In the genomic region with DNA sequence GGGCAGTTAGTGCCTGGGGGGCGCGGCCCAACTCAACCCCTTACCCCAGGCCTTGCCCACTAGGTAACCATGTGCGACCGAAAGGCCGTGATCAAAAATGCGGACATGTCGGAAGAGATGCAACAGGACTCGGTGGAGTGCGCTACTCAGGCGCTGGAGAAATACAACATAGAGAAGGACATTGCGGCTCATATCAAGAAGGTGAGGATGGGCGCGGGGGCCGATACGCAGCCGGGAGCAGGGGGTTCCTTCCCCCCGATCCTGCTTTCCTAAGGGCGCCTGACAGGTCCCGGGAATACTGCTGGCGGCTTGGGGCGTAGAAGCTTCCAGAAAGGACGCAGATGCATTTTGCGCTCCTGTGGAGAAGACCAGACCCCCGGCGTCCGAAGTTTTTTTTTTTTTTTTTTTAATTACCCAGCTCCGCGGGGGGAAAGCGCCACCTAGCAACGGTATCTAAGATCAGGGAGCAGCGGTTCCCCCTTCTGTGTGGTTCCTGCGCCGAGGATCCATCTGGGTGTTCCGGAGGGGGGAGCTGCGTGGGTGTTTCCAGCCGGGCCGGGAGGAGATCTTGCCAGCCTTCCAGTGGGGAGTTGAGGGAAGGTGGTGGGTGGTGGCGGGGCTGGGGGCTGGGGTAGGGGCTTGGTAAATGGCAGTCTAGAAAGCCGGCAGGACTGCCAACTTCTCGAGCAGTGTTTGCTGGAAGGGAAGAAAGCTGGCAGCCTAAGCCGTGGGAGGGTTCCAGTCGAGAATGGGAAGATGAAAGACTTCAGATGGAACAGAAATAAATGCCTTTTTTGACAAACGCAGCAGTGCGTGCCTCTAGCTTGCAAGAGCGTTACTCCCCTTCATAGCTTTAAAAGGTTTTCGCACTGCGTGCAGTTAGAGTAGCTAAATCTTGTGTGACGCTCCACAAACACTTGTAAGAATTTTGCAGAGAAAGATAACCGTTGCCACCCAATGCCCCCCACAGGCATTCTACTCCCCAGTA, we compare ENCODE assay signal across 8 cellular contexts. TPM values are rescaled to one million over a fixed set of nuclear protein-coding genes. Genes with fewer than 3 reads are reported as not detected.
A peak's percentile ranks its signal among the peaks of the same experiment; 100 is the strongest.
DNase-seq lines count a peak whose midpoint lies in the region.

No MANE protein-coding gene starts in this region.

- peaks cover 6% of the 10 kb centered on the region for H3K36me3 ChIP-seq in H7 (replicated peaks; ENCODE audit: control insufficient read depth, insufficient read depth, low read length)
- H3K36me3 ChIP-seq in ectodermal cell (ENCODE audit: control insufficient read depth, insufficient read depth, low read length), result peaks cover 9% of the 10 kb centered on the region

- peak overlapping the region; percentile 90 for H3K4me3 ChIP-seq in H7 (ENCODE audit: insufficient read depth, low read depth, low read length)
- H3K4me3 ChIP-seq in ectodermal cell (ENCODE audit: insufficient read depth, low read depth, low read length), result peak overlapping the region; percentile 94

- CTCF ChIA-PET in activated CD4-positive, alpha-beta memory T cell treated with anti-CD3 and anti-CD28 coated beads for 36 hours (lab: Charles Lee), result interaction anchor here (0.6 to 1.6 kb wide), 12 partner anchors 8 to 946 kb away, joined by 3 to 11 read pairs (median 3); a partner anchor contains a TSS

- POLR2A ChIA-PET in activated CD4-positive, alpha-beta memory T cell treated with anti-CD3 and anti-CD28 coated beads for 36 hours (lab: Charles Lee), result interaction anchor here (0.5 to 2.3 kb wide), 9 partner anchors 13 to 214 kb away, joined by 3 to 13 read pairs (median 3); a partner anchor contains a TSS

- no peaks in the 10 kb centered on the region for H3K27me3 Mint-ChIP-seq in activated CD4-positive, alpha-beta memory T cell treated with anti-CD3 and anti-CD28 coated beads for 36 hours

- peaks cover 2% of the 10 kb centered on the region for H3K4me1 ChIP-seq in ectodermal cell (ENCODE audit: control insufficient read depth, insufficient read depth, low read length)

- H3K27ac ChIP-seq in ectodermal cell (ENCODE audit: insufficient read depth, low read depth, low read length, poor library complexity, severe bottlenecking), result peak overlapping the region; percentile 83

- peaks cover 23% of the 10 kb centered on the region for H3K4me1 Mint-ChIP-seq in activated CD4-positive, alpha-beta memory T cell treated with anti-CD3 and anti-CD28 coated beads for 36 hours (ENCODE audit: low read depth)

- H3K9me3 ChIP-seq in ectodermal cell (ENCODE audit: control insufficient read depth, low read length), result no peaks in the 10 kb centered on the region

- peak overlapping the region; percentile 86 for H3K4me3 Mint-ChIP-seq in activated CD4-positive, alpha-beta memory T cell treated with anti-CD3 and anti-CD28 coated beads for 36 hours

- 1% methylated on average over 49 of the region's 49 CpGs for WGBS in ectodermal cell, 2 experiments

- H3K9me3 Mint-ChIP-seq in activated CD4-positive, alpha-beta memory T cell treated with anti-CD3 and anti-CD28 coated beads for 36 hours, result no peaks in the 10 kb centered on the region

- H3K27me3 ChIP-seq in H7 (ENCODE audit: control insufficient read depth, insufficient read depth, low read length), result no peaks in the 10 kb centered on the region
- no peaks in the 10 kb centered on the region for H3K27me3 ChIP-seq in ectodermal cell (ENCODE audit: control insufficient read depth, insufficient read depth, low read length, poor library complexity, severe bottlenecking)

- peak overlapping the region; percentile 80 for H3K27ac Mint-ChIP-seq in activated CD4-positive, alpha-beta memory T cell treated with anti-CD3 and anti-CD28 coated beads for 36 hours

- DNase-seq in EH (ENCODE audit: low read depth) (peak; percentile 63), H7 (peak; percentile 80), NCI-H146 treated with DMSO at 0.1 percent for 48 hours (lab: John Stamatoyannopoulos, UW; ENCODE audit: unreplicated experiment) (peak; percentile 12), lung microvascular endothelial cell (ENCODE audit: low read depth in 2 of 2) (peak; percentile 72 to 73), DMS153 treated with DMSO at 0.1 percent for 48 hours (lab: John Stamatoyannopoulos, UW; ENCODE audit: unreplicated experiment) (no peak)
- peak; percentile 60 for DNase-seq in activated CD4-positive, alpha-beta memory T cell treated with anti-CD3 and anti-CD28 coated beads for 36 hours
- peak; percentile 21 to 40 (median 37) for DNase-seq in stimulated activated CD4-positive, alpha-beta T cell treated with anti-CD3 and anti-CD28 coated beads, TNF-alpha, amount 100 ng/mL, for 24 hours (ENCODE audit: low read depth in 3 of 3)

- H3K36me3 Mint-ChIP-seq in activated CD4-positive, alpha-beta memory T cell treated with anti-CD3 and anti-CD28 coated beads for 36 hours, result peaks cover 21% of the 10 kb centered on the region

- intact Hi-C loops in activated CD4-positive, alpha-beta memory T cell treated with anti-CD3 and anti-CD28 coated beads for 36 hours (cut with micrococcal nuclease), result loop anchor here (1.0 to 2.0 kb wide), 4 partner anchors 27 to 244 kb away; a partner anchor contains a TSS

RNA-seq across cellular contexts. Expression of a gene that starts 0.7 kb away (rescaled TPM):
- total RNA-seq in H7 (2014; rRNA removed; shearing (Covaris generic)), result 215 and 313 TPM in 2 replicates
- total RNA-seq in activated CD4-positive, alpha-beta memory T cell treated with anti-CD3 and anti-CD28 coated beads for 36 hours, result 100 to 1,000 TPM; 176 to 184 TPM
- polyA plus RNA-seq in ectodermal cell (2013, experiment 1 of 4), result 387 TPM
- 351 TPM for polyA plus RNA-seq in ectodermal cell (2013, experiment 2 of 4)
- polyA plus RNA-seq in ectodermal cell (2013, experiment 3 of 4), result 434 TPM
- polyA plus RNA-seq in ectodermal cell (2013, experiment 4 of 4), result 466 TPM
- total RNA-seq in lung microvascular endothelial cell, result 189 and 344 TPM in 2 replicates

RNA-seq across cellular contexts. Expression of a gene that starts 27.1 kb away (rescaled TPM):
- total RNA-seq in H7 (2014; rRNA removed; shearing (Covaris generic)), result 203 and 212 TPM in 2 replicates
- 100 to 1,000 TPM; 218 to 221 TPM for total RNA-seq in activated CD4-positive, alpha-beta memory T cell treated with anti-CD3 and anti-CD28 coated beads for 36 hours
- polyA plus RNA-seq in ectodermal cell (2013, experiment 1 of 4), result 288 TPM
- polyA plus RNA-seq in ectodermal cell (2013, experiment 2 of 4), result 276 TPM
- 229 TPM for polyA plus RNA-seq in ectodermal cell (2013, experiment 3 of 4)
- polyA plus RNA-seq in ectodermal cell (2013, experiment 4 of 4), result 246 TPM
- 220 and 239 TPM in 2 replicates for total RNA-seq in lung microvascular endothelial cell

RNA-seq across cellular contexts. Expression of a gene that starts 32.3 kb away (rescaled TPM):
- 56.8 and 78.3 TPM in 2 replicates for total RNA-seq in H7 (2014; rRNA removed; shearing (Covaris generic))
- total RNA-seq in activated CD4-positive, alpha-beta memory T cell treated with anti-CD3 and anti-CD28 coated beads for 36 hours, result 10 to 100 TPM; 30.1 to 31.6 TPM
- polyA plus RNA-seq in ectodermal cell (2013, experiment 1 of 4), result 61.6 TPM
- polyA plus RNA-seq in ectodermal cell (2013, experiment 2 of 4), result 56.3 TPM
- 51.2 TPM for polyA plus RNA-seq in ectodermal cell (2013, experiment 3 of 4)
- 58.4 TPM for polyA plus RNA-seq in ectodermal cell (2013, experiment 4 of 4)
- 19.0 and 21.8 TPM in 2 replicates for total RNA-seq in lung microvascular endothelial cell

RNA-seq across cellular contexts. Expression of a gene that starts 37.5 kb away (rescaled TPM):
- total RNA-seq in H7 (2014; rRNA removed; shearing (Covaris generic)), result 118 and 119 TPM in 2 replicates
- 100 to 1,000 TPM; 188 to 210 TPM for total RNA-seq in activated CD4-positive, alpha-beta memory T cell treated with anti-CD3 and anti-CD28 coated beads for 36 hours
- 153 TPM for polyA plus RNA-seq in ectodermal cell (2013, experiment 1 of 4)
- polyA plus RNA-seq in ectodermal cell (2013, experiment 2 of 4), result 156 TPM
- 105 TPM for polyA plus RNA-seq in ectodermal cell (2013, experiment 3 of 4)
- polyA plus RNA-seq in ectodermal cell (2013, experiment 4 of 4), result 124 TPM
- total RNA-seq in lung microvascular endothelial cell, result 90.2 and 127 TPM in 2 replicates

RNA-seq across cellular contexts. Expression of a gene that starts 50.4 kb away (rescaled TPM):
- total RNA-seq in H7 (2014; rRNA removed; shearing (Covaris generic)), result 19.8 and 23.4 TPM in 2 replicates
- total RNA-seq in activated CD4-positive, alpha-beta memory T cell treated with anti-CD3 and anti-CD28 coated beads for 36 hours, result 10 to 100 TPM; 35.1 to 37.1 TPM
- polyA plus RNA-seq in ectodermal cell (2013, experiment 1 of 4), result 21.6 TPM
- 22.2 TPM for polyA plus RNA-seq in ectodermal cell (2013, experiment 2 of 4)
- 18.3 TPM for polyA plus RNA-seq in ectodermal cell (2013, experiment 3 of 4)
- 19.2 TPM for polyA plus RNA-seq in ectodermal cell (2013, experiment 4 of 4)
- 12.6 and 17.5 TPM in 2 replicates for total RNA-seq in lung microvascular endothelial cell
